ENCODE assay signal across 29 cellular contexts in genomic region chr2:172950565-172950964, GRCh38.
"Had no signal": no experiment of that assay in that cellular context is flagged by ENCODE, and none has a peak within 500 bp of the region (broad histone marks: within the 10 kb centered on the region; RNA-seq: fewer than 3 reads in every experiment).

No MANE protein-coding gene starts in this region.

- H3K4me3 ChIP-seq: left lung, lower lobe of right lung, pancreas, prostate gland, sigmoid colon, smooth muscle cell, tibial nerve, uterus had no signal

- H3K27me3 Mint-ChIP-seq: stimulated activated naive CD8-positive, alpha-beta T cell treated with anti-CD3 and anti-CD28 coated beads, Interleukin-15, amount 100 ng/mL, for 72 hours; type B pancreatic cell had no signal

- ATAC-seq: left colon; left lung; lower lobe of right lung; naive thymus-derived CD8-positive, alpha-beta T cell; pancreas; right cardiac atrium; stimulated activated memory B cell treated with anti-CD40 and anti-IgM and Interleukin-4, amounts not matched to agents 10 μg/mL and 1 μg/mL and 100 μg/mL, for 72 hours; stimulated activated naive CD8-positive, alpha-beta T cell treated with anti-CD3 and anti-CD28 coated beads, Interleukin-15, amount 100 ng/mL, for 72 hours had no signal

- H3K4me1 ChIP-seq: left lung, lower lobe of right lung, pancreas, prostate gland, sigmoid colon, tibial nerve, uterus had no signal

- H3K27ac Mint-ChIP-seq: naive thymus-derived CD8-positive, alpha-beta T cell; nephron; stimulated activated memory B cell treated with anti-CD40 and anti-IgM and Interleukin-4, amounts not matched to agents 10 μg/mL and 1 μg/mL and 100 μg/mL, for 72 hours; type B pancreatic cell had no signal

- H3K4me1 Mint-ChIP-seq: nephron; neural crest cell; stimulated activated memory B cell treated with anti-CD40 and anti-IgM and Interleukin-4, amounts not matched to agents 10 μg/mL and 1 μg/mL and 100 μg/mL, for 72 hours had no signal

- DNase-seq: hippocampal formation; left colon; left lung; lower lobe of right lung; mammary epithelial cell; mesenchymal stem cell; naive thymus-derived CD8-positive, alpha-beta T cell; nucleus accumbens; pancreas; posterior cingulate gyrus; retina; right cardiac atrium; sigmoid colon; stimulated activated CD4-positive, alpha-beta T cell treated with anti-CD3 and anti-CD28 coated beads, Interleukin-1b, Interleukin-23, amount 100 ng/mL, for 48 hours; stimulated activated CD4-positive, alpha-beta T cell treated with anti-CD3 and anti-CD28 coated beads, Interleukin-2, amount 100 ng/mL, for 48 hours; stimulated activated CD4-positive, alpha-beta T cell treated with anti-CD3 and anti-CD28 coated beads, Interleukin-4, amount 100 ng/mL, for 4 hours; stimulated activated CD8-positive, alpha-beta memory T cell treated with anti-CD3 and anti-CD28 coated beads, Interleukin-4, amount 100 ng/mL, for 48 hours; stimulated activated naive CD4-positive, alpha-beta T cell treated with Interleukin-2 at 50 U/mL for 16 hours; stimulated activated naive CD8-positive, alpha-beta T cell treated with anti-CD3 and anti-CD28 coated beads, Interleukin-15, amount 100 ng/mL, for 72 hours; substantia nigra; uterus had no signal

- H3K36me3 ChIP-seq: left lung, lower lobe of right lung, pancreas, prostate gland, sigmoid colon, tibial nerve, uterus had no signal

- H3K4me2 ChIP-seq: smooth muscle cell had no signal

- H3K27ac ChIP-seq: left lung, lower lobe of right lung, pancreas, prostate gland, sigmoid colon, tibial nerve, uterus had no signal

- H3K4me3 Mint-ChIP-seq: naive thymus-derived CD8-positive, alpha-beta T cell; nephron; neural crest cell; stimulated activated memory B cell treated with anti-CD40 and anti-IgM and Interleukin-4, amounts not matched to agents 10 μg/mL and 1 μg/mL and 100 μg/mL, for 72 hours; stimulated activated naive CD8-positive, alpha-beta T cell treated with anti-CD3 and anti-CD28 coated beads, Interleukin-15, amount 100 ng/mL, for 72 hours; type B pancreatic cell had no signal

- H3K9me3 ChIP-seq: left lung, lower lobe of right lung, pancreas, prostate gland, sigmoid colon, tibial nerve, uterus had no signal

- H3K9me3 Mint-ChIP-seq: nephron; stimulated activated memory B cell treated with anti-CD40 and anti-IgM and Interleukin-4, amounts not matched to agents 10 μg/mL and 1 μg/mL and 100 μg/mL, for 72 hours had no signal

- H3K27me3 ChIP-seq: left lung, pancreas, sigmoid colon, uterus had no signal

- H3K36me3 Mint-ChIP-seq: stimulated activated memory B cell treated with anti-CD40 and anti-IgM and Interleukin-4, amounts not matched to agents 10 μg/mL and 1 μg/mL and 100 μg/mL, for 72 hours; type B pancreatic cell had no signal

- FAIRE-seq: keratinocyte, pancreas had no signal
